Comparison of ENCODE assay signal across 23 cellular contexts in the genomic region with DNA sequence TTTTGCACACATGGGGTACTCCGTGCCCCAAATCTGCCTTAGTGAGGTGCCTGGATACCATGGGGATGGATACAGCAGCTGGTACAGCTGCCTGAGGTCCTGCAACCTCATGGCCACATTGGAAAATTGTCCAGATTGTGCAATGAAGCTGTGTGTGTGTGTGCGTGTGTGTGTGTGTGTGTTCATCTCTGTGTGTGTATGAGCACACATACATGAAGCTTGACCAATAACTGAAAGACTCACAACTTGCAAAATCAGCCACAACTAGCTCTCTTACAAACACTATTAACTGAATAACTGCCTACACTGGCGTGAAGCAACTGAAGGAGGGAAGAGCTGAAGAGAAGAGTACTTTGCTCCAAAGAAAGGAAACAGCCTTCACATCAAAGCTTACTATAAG.
"Had no signal": no experiment of that assay in that cellular context is flagged by ENCODE, and none has a peak within 500 bp of the region (broad histone marks: within the 10 kb centered on the region; RNA-seq: fewer than 3 reads in every experiment).

No MANE protein-coding gene starts in this region.

- H3K4me3 ChIP-seq: cardiac muscle cell, PC-9 had no signal

- H3K36me3 ChIP-seq: brain microvascular endothelial cell, cardiac muscle cell had no signal

- H3K27ac ChIP-seq: brain microvascular endothelial cell, cardiac muscle cell, PC-9 had no signal

- DNase-seq: activated CD4-positive, alpha-beta memory T cell treated with anti-CD3 and anti-CD28 coated beads, Interleukin-2, amount 10 ng/mL, durations not matched to agents 7 days and 5 days; activated CD4-positive, alpha-beta T cell treated with anti-CD3 and anti-CD28 coated beads for 36 hours; activated CD4-positive, alpha-beta T cell treated with anti-CD3 and anti-CD28 coated beads, Interleukin-2, amount 50 U/mL, for 1 hour; activated CD4-positive, CD25-positive, alpha-beta regulatory T cell; activated gamma-delta T cell; activated naive CD4-positive, alpha-beta T cell treated with anti-CD3 and anti-CD28 coated beads, Interleukin-2, amount 10 ng/mL, durations not matched to agents 7 days and 5 days; activated naive CD8-positive, alpha-beta T cell treated with anti-CD3 and anti-CD28 coated beads for 36 hours; activated T-cell treated with anti-CD3 and anti-CD28 coated beads for 4 hours; activated T-cell treated with anti-CD3 and anti-CD28 coated beads, Interleukin-2, amount 50 U/mL, for 48 hours; brain microvascular endothelial cell; KG1; NCI-H1048; NCI-H146; NCI-H187 treated with DMSO at 0.1 percent for 48 hours; NCI-H2171; NCI-H2227 treated with DMSO at 0.1 percent for 48 hours; NCI-H69; PC-9; SHP77 treated with DMSO at 0.1 percent for 48 hours; T-helper 17 cell; T-helper 9 cell had no signal

- H3K27me3 ChIP-seq: brain microvascular endothelial cell, cardiac muscle cell had no signal

- ATAC-seq: activated CD4-positive, alpha-beta T cell treated with anti-CD3 and anti-CD28 coated beads for 36 hours; activated T-helper 17 cell treated with anti-CD3 and anti-CD28 coated beads, Interleukin-2, amount 50 U/mL, for 72 hours; T-helper 17 cell had no signal
